15 cellular contexts compared by ENCODE assay signal in the genomic region with DNA sequence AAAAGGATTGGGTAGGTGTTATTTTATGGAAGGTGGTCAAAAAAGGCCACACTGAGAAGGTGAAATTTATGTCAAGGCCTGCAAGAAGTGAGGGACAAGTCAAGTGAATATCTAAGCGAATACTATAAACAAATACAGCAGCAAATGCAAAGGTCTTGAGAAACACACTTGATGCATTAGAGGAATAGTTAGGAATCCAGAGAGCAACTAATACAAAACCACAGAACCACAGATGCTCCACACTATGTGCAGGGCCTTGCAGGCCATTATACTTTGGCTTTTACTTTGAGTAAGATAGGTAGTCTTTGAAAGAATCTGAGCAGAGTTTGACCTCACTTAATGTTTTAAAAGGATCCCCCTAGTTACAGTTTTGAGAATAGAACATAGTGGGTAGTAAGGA. TPM values are rescaled to one million over a fixed set of nuclear protein-coding genes. Genes with fewer than 3 reads are reported as not detected.
A peak's percentile ranks its signal among the peaks of the same experiment; 100 is the strongest.
DNase-seq lines count a peak whose midpoint lies in the region; ATAC-seq and TF ChIP-seq lines count a peak whose summit lies in the region.
"Had no signal": no experiment of that assay in that cellular context is flagged by ENCODE, and none has a peak within 500 bp of the region (broad histone marks: within the 10 kb centered on the region; RNA-seq: fewer than 3 reads in every experiment).

No MANE protein-coding gene starts in this region.

- H3K4ac ChIP-seq in trophoblast cell (ENCODE audit: low read depth, low read length): no peak overlapping the region

- H3K36me3 ChIP-seq in ACC112 (ENCODE audit: insufficient read depth, low read length) (peaks cover 30% of the 10 kb centered on the region), trophoblast cell (ENCODE audit: control insufficient read depth in 1 of 2, insufficient read depth in 2 of 2, low read length in 2 of 2) (peaks cover 4 to 21% of the 10 kb centered on the region in 2 experiments)
- peaks cover 20% of the 10 kb centered on the region for H3K36me3 ChIP-seq in CD8-positive, alpha-beta T cell (ENCODE audit: insufficient read depth, low read length)

- no peaks in the 10 kb centered on the region for H3K27me3 Mint-ChIP-seq in CD8-positive, alpha-beta T cell (ENCODE audit: low read depth)
- no peaks in the 10 kb centered on the region for H3K27me3 Mint-ChIP-seq in activated T-helper 1 cell treated with anti-CD3 and anti-CD28 coated beads, Interleukin-12 subunit alpha, Interleukin-12 subunit beta, Interleukin-2, Interleukin-4 antibody, amounts not matched to agents 30 ng/mL and 10 ng/mL and 1 ng/mL, durations not matched to agents 14 hours and 24 hours and 36 hours (ENCODE audit: insufficient read depth)
- H3K27me3 Mint-ChIP-seq in immature natural killer cell (ENCODE audit: low read depth in 3 of 3) (peaks cover 4 to 13% (median 7%) of the 10 kb centered on the region in 3 donors), nephron progenitor cell (ENCODE audit: low read depth, poor library complexity) (no peaks in the 10 kb centered on the region)

- H3K18ac ChIP-seq in trophoblast cell (ENCODE audit: low read length): no peak overlapping the region

- POLR2A ChIA-PET in CD8-positive, alpha-beta T cell (lab: Charles Lee): no interaction called here

- H3K79me1 ChIP-seq in trophoblast cell (ENCODE audit: low read length): peaks cover 6% of the 10 kb centered on the region

- DNase-seq in CD8-positive, alpha-beta T cell: no peak
- no peak for DNase-seq in activated T-helper 1 cell treated with anti-CD3 and anti-CD28 coated beads, Interleukin-12 subunit alpha, Interleukin-12 subunit beta, Interleukin-2, Interleukin-4 antibody, amounts not matched to agents 30 ng/mL and 10 ng/mL and 1 ng/mL, durations not matched to agents 14 hours and 24 hours and 36 hours (ENCODE audit: low spot score)
- no peak for DNase-seq in immature natural killer cell
- no peak for DNase-seq in SHP77 treated with DMSO at 0.1 percent for 48 hours (lab: John Stamatoyannopoulos, UW)
- DNase-seq in cerebellum (ENCODE audit: low spot score): no peak
- no peak for DNase-seq in trophoblast cell
- DNase-seq in nephron progenitor cell: no peak
- DNase-seq: activated CD4-positive, alpha-beta T cell treated with anti-CD3 and anti-CD28 coated beads, Interleukin-2, amount 50 U/mL, for 1 hour; C1 segment of cervical spinal cord; dorsolateral prefrontal cortex; NCI-H1092; NCI-H446; stimulated activated CD4-positive, alpha-beta T cell treated with anti-CD3 and anti-CD28 coated beads, Interleukin-4, amount 100 ng/mL, for 4 hours; stomach had no signal

- CTCF ChIA-PET in CD8-positive, alpha-beta T cell (lab: Charles Lee): no interaction called here

- no peak for TF ChIP-seq CTCF in CD8-positive, alpha-beta T cell (IDR thresholded peaks at IDR 0.05)
- no peak for TF ChIP-seq CTCF in nephron progenitor cell (IDR thresholded peaks at IDR 0.05)

- no peak overlapping the region for H2AFZ ChIP-seq in ACC112 (ENCODE audit: low read length, unreplicated experiment)
- H2AFZ ChIP-seq in trophoblast cell (ENCODE audit: insufficient read depth, low read length, poor library complexity): no peak overlapping the region

- H3K27ac ChIP-seq in ACC112 (ENCODE audit: low read depth, low read length): no peak overlapping the region
- H3K27ac ChIP-seq in CD8-positive, alpha-beta T cell (ENCODE audit: low read depth, low read length): no peak overlapping the region
- H3K27ac ChIP-seq in trophoblast cell (ENCODE audit: low read depth, low read length): no peak overlapping the region
- H3K27ac ChIP-seq: stomach had no signal

- H4K8ac ChIP-seq in trophoblast cell (ENCODE audit: low read depth, low read length): no peak overlapping the region

- H3K79me2 ChIP-seq in ACC112 (ENCODE audit: control insufficient read depth, insufficient read depth, low read length, unreplicated experiment) (peaks cover 74% of the 10 kb centered on the region), trophoblast cell (ENCODE audit: control insufficient read depth, insufficient read depth, low read length, poor library complexity) (peaks cover 7% of the 10 kb centered on the region)

- H2BK120ac ChIP-seq in trophoblast cell (ENCODE audit: insufficient read depth, low read length, poor library complexity): no peak overlapping the region

- no peak overlapping the region for H4K91ac ChIP-seq in trophoblast cell (ENCODE audit: low read depth, low read length)

- intact Hi-C loops in CD8-positive, alpha-beta T cell (cut with DNase I, micrococcal nuclease): loop anchor here in 1 of 2 experiments (10.0 kb wide), 1 partner anchor 1876 kb away; a partner anchor contains a TSS
- intact Hi-C loops in activated T-helper 1 cell treated with anti-CD3 and anti-CD28 coated beads, Interleukin-12 subunit alpha, Interleukin-12 subunit beta, Interleukin-2, Interleukin-4 antibody, amounts not matched to agents 30 ng/mL and 10 ng/mL and 1 ng/mL, durations not matched to agents 14 hours and 24 hours and 36 hours (cut with micrococcal nuclease): loop anchor here (10.0 kb wide), 2 partner anchors 1646 to 1756 kb away; no protein-coding TSS in a partner anchor

- no peaks in the 10 kb centered on the region for H3K9me3 ChIP-seq in CD8-positive, alpha-beta T cell (ENCODE audit: low read length)
- H3K9me3 ChIP-seq in trophoblast cell (ENCODE audit: insufficient read depth, low read depth, low read length): no peaks in the 10 kb centered on the region
- H3K9me3 ChIP-seq: stomach had no signal

- peak overlapping the region; percentile 0 for H3K4me3 Mint-ChIP-seq in CD8-positive, alpha-beta T cell
- peak overlapping the region; percentile 11 for H3K4me3 Mint-ChIP-seq in activated T-helper 1 cell treated with anti-CD3 and anti-CD28 coated beads, Interleukin-12 subunit alpha, Interleukin-12 subunit beta, Interleukin-2, Interleukin-4 antibody, amounts not matched to agents 30 ng/mL and 10 ng/mL and 1 ng/mL, durations not matched to agents 14 hours and 24 hours and 36 hours
- peak overlapping the region in 3 of 5 donors; percentile 1 to 21 (median 16) for H3K4me3 Mint-ChIP-seq in immature natural killer cell
- H3K4me3 Mint-ChIP-seq in nephron progenitor cell: no peak overlapping the region

- H3K9me3 Mint-ChIP-seq in CD8-positive, alpha-beta T cell: no peaks in the 10 kb centered on the region
- H3K9me3 Mint-ChIP-seq in activated T-helper 1 cell treated with anti-CD3 and anti-CD28 coated beads, Interleukin-12 subunit alpha, Interleukin-12 subunit beta, Interleukin-2, Interleukin-4 antibody, amounts not matched to agents 30 ng/mL and 10 ng/mL and 1 ng/mL, durations not matched to agents 14 hours and 24 hours and 36 hours: no peaks in the 10 kb centered on the region
- H3K9me3 Mint-ChIP-seq in immature natural killer cell (no peaks in the 10 kb centered on the region), nephron progenitor cell (no peaks in the 10 kb centered on the region)

- H3K4me1 ChIP-seq in ACC112 (ENCODE audit: control insufficient read depth, insufficient read depth, low read length, unreplicated experiment) (peaks cover 79% of the 10 kb centered on the region), trophoblast cell (ENCODE audit: control insufficient read depth in 1 of 2, insufficient read depth in 2 of 2, low read length in 2 of 2) (peaks cover 0 to 13% of the 10 kb centered on the region in 2 experiments)
- peaks cover 59% of the 10 kb centered on the region for H3K4me1 ChIP-seq in CD8-positive, alpha-beta T cell (ENCODE audit: insufficient read depth, low read length)

- no peaks in the 10 kb centered on the region for H3K27me3 ChIP-seq in ACC112 (ENCODE audit: insufficient read depth, low read length)
- H3K27me3 ChIP-seq in CD8-positive, alpha-beta T cell (ENCODE audit: insufficient read depth, low read length): no peaks in the 10 kb centered on the region
- no peaks in the 10 kb centered on the region for H3K27me3 ChIP-seq in trophoblast cell (ENCODE audit: insufficient read depth, low read length)
- H3K27me3 ChIP-seq: dorsolateral prefrontal cortex, stomach had no signal

- no peak overlapping the region for H2BK12ac ChIP-seq in trophoblast cell (ENCODE audit: low read length)

- H3K14ac ChIP-seq in trophoblast cell (ENCODE audit: low read length): no peak overlapping the region

- H4K12ac ChIP-seq in trophoblast cell (ENCODE audit: low read depth, low read length): no peak overlapping the region

- no CpG with 5 or more reads among the region's 1 CpG for WGBS in trophoblast cell (ENCODE audit: extremely low coverage, insufficient coverage, insufficient read length)

- ATAC-seq in CD8-positive, alpha-beta T cell: no peak

- 0 out of 2 replicates have a peak overlapping the region, but pooled peaks have one; percentile 5 for H3K4me3 ChIP-seq in ACC112 (ENCODE audit: low read depth, low read length)
- H3K4me3 ChIP-seq in CD8-positive, alpha-beta T cell (ENCODE audit: low read depth, low read length): no peak overlapping the region
- H3K4me3 ChIP-seq in trophoblast cell (ENCODE audit: low read depth, low read length): no peak overlapping the region
- H3K4me3 ChIP-seq: stomach had no signal

- H3K4me2 ChIP-seq in trophoblast cell (ENCODE audit: low read length): no peak overlapping the region

- H3K36me3 Mint-ChIP-seq in CD8-positive, alpha-beta T cell: peaks cover 84% of the 10 kb centered on the region
- peaks cover 71% of the 10 kb centered on the region for H3K36me3 Mint-ChIP-seq in activated T-helper 1 cell treated with anti-CD3 and anti-CD28 coated beads, Interleukin-12 subunit alpha, Interleukin-12 subunit beta, Interleukin-2, Interleukin-4 antibody, amounts not matched to agents 30 ng/mL and 10 ng/mL and 1 ng/mL, durations not matched to agents 14 hours and 24 hours and 36 hours (ENCODE audit: low read depth)
- H3K36me3 Mint-ChIP-seq in immature natural killer cell (peaks cover 16 to 49% (median 19%) of the 10 kb centered on the region in 3 donors), nephron progenitor cell (ENCODE audit: low read depth) (peaks cover 41% of the 10 kb centered on the region)

- H3K23ac ChIP-seq in trophoblast cell (ENCODE audit: low read length): no peak overlapping the region

- H3K4me1 Mint-ChIP-seq in CD8-positive, alpha-beta T cell (ENCODE audit: low read depth): peaks cover 91% of the 10 kb centered on the region
- peaks cover 84% of the 10 kb centered on the region for H3K4me1 Mint-ChIP-seq in activated T-helper 1 cell treated with anti-CD3 and anti-CD28 coated beads, Interleukin-12 subunit alpha, Interleukin-12 subunit beta, Interleukin-2, Interleukin-4 antibody, amounts not matched to agents 30 ng/mL and 10 ng/mL and 1 ng/mL, durations not matched to agents 14 hours and 24 hours and 36 hours (ENCODE audit: low read depth)
- H3K4me1 Mint-ChIP-seq in immature natural killer cell (peaks cover 83 to 95% of the 10 kb centered on the region in 2 donors), nephron progenitor cell (peaks cover 45% of the 10 kb centered on the region)

- peak overlapping the region; percentile 30 for H3K27ac Mint-ChIP-seq in CD8-positive, alpha-beta T cell
- peak overlapping the region; percentile 24 for H3K27ac Mint-ChIP-seq in activated T-helper 1 cell treated with anti-CD3 and anti-CD28 coated beads, Interleukin-12 subunit alpha, Interleukin-12 subunit beta, Interleukin-2, Interleukin-4 antibody, amounts not matched to agents 30 ng/mL and 10 ng/mL and 1 ng/mL, durations not matched to agents 14 hours and 24 hours and 36 hours
- H3K27ac Mint-ChIP-seq in immature natural killer cell: peak overlapping the region in 3 of 6 donors; percentile 4 to 24 (median 22)
- no peak overlapping the region for H3K27ac Mint-ChIP-seq in nephron progenitor cell

- no peak overlapping the region for H2AK5ac ChIP-seq in trophoblast cell (ENCODE audit: low read length)

- no peak overlapping the region for H3K9ac ChIP-seq in trophoblast cell (ENCODE audit: low read length)

- no peak overlapping the region for H2BK5ac ChIP-seq in trophoblast cell (ENCODE audit: low read depth, low read length, poor library complexity)

RNA-seq across cellular contexts. Expression of a gene that starts 4.6 kb away (rescaled TPM):
- 10 to 100 TPM; 64.8 to 66.1 TPM for total RNA-seq in CD8-positive, alpha-beta T cell
- total RNA-seq in activated T-helper 1 cell treated with anti-CD3 and anti-CD28 coated beads, Interleukin-12 subunit alpha, Interleukin-12 subunit beta, Interleukin-2, Interleukin-4 antibody, amounts not matched to agents 30 ng/mL and 10 ng/mL and 1 ng/mL, durations not matched to agents 14 hours and 24 hours and 36 hours: 54.4 and 55.6 TPM in 2 replicates
- polyA plus RNA-seq in immature natural killer cell: 10 to 100 TPM; 56.9 to 57.8 (median 57.2) TPM
- total RNA-seq in cerebellum: 15.8 TPM
- 28.4 and 28.5 TPM in 2 replicates for polyA plus RNA-seq in trophoblast cell (2013)
